In genomic region chr3:157370867-157371266, GRCh38 we compare ENCODE assay signal across 14 cellular contexts.
A peak's percentile ranks its signal among the peaks of the same experiment; 100 is the strongest.
DNase-seq lines count a peak whose midpoint lies in the region; ATAC-seq and TF ChIP-seq lines count a peak whose summit lies in the region.
"Had no signal": no experiment of that assay in that cellular context is flagged by ENCODE, and none has a peak within 500 bp of the region (broad histone marks: within the 10 kb centered on the region; RNA-seq: fewer than 3 reads in every experiment).

No MANE protein-coding gene starts in this region.

- H3K4me3 ChIP-seq in fibroblast of villous mesenchyme (ENCODE audit: low read depth, low read length): no peak overlapping the region
- H3K4me3 ChIP-seq in skeletal muscle cell (ENCODE audit: low read depth, low read length): no peak overlapping the region
- no peak overlapping the region for H3K4me3 ChIP-seq in heart right ventricle
- no peak overlapping the region for H3K4me3 ChIP-seq in right cardiac atrium (ENCODE audit: low read length)
- H3K4me3 ChIP-seq: A549; BLaER1 treated with 17β-estradiol and CSF1 and Interleukin-3, amounts not matched to agents 10 nM and 100 nM had no signal

- H3K36me3 ChIP-seq in heart right ventricle: no peaks in the 10 kb centered on the region
- H3K36me3 ChIP-seq: BLaER1 treated with 17β-estradiol and CSF1 and Interleukin-3, amounts not matched to agents 10 nM and 100 nM had no signal

- H3K27me3 Mint-ChIP-seq in activated CD4-positive, alpha-beta T cell treated with anti-CD3 and anti-CD28 coated beads for 36 hours: no peaks in the 10 kb centered on the region
- H3K27me3 Mint-ChIP-seq: CD4-positive, CD25-positive, alpha-beta regulatory T cell had no signal

- no peak overlapping the region for H3K27ac Mint-ChIP-seq in activated CD4-positive, alpha-beta T cell treated with anti-CD3 and anti-CD28 coated beads for 36 hours
- H3K27ac Mint-ChIP-seq: CD4-positive, CD25-positive, alpha-beta regulatory T cell had no signal

- H3K4me1 ChIP-seq in heart right ventricle (peaks cover 0 to 13% (median 6%) of the 10 kb centered on the region in 9 donors), right cardiac atrium (ENCODE audit: control insufficient read depth, insufficient read depth, low read length) (no peaks in the 10 kb centered on the region)
- H3K4me1 ChIP-seq: BLaER1 treated with 17β-estradiol and CSF1 and Interleukin-3, amounts not matched to agents 10 nM and 100 nM had no signal

- no peak overlapping the region for H3K4me3 Mint-ChIP-seq in activated CD4-positive, alpha-beta T cell treated with anti-CD3 and anti-CD28 coated beads for 36 hours
- H3K4me3 Mint-ChIP-seq: CD4-positive, CD25-positive, alpha-beta regulatory T cell had no signal

- intact Hi-C loops in heart right ventricle (cut with DNase I) (loop anchor here in 1 of 10 donors (10.0 kb wide), 1 partner anchor 166 kb away; no protein-coding TSS in a partner anchor), right cardiac atrium (cut with DNase I) (no loop called here)
- intact Hi-C loops in activated CD4-positive, alpha-beta T cell treated with anti-CD3 and anti-CD28 coated beads for 36 hours (cut with DNase I, micrococcal nuclease): no loop called here

- no peaks in the 10 kb centered on the region for H3K27me3 ChIP-seq in heart right ventricle
- no peaks in the 10 kb centered on the region for H3K27me3 ChIP-seq in right cardiac atrium (ENCODE audit: control insufficient read depth, insufficient read depth)
- H3K27me3 ChIP-seq: BLaER1 treated with 17β-estradiol and CSF1 and Interleukin-3, amounts not matched to agents 10 nM and 100 nM had no signal

- peak; percentile 56 for DNase-seq in EH (ENCODE audit: low read depth)
- peak; percentile 24 for DNase-seq in amniotic epithelial cell (ENCODE audit: low read depth)
- peak; percentile 36 for DNase-seq in fibroblast of villous mesenchyme (ENCODE audit: low read depth)
- peak; percentile 43 for DNase-seq in skeletal muscle cell (ENCODE audit: low read depth)
- no peak for DNase-seq in inferior parietal cortex (ENCODE audit: extremely low spot score)
- DNase-seq in heart right ventricle: no peak
- DNase-seq in activated CD4-positive, alpha-beta T cell treated with anti-CD3 and anti-CD28 coated beads for 36 hours: no peak
- no peak for DNase-seq in right cardiac atrium
- DNase-seq: CD4-positive, CD25-positive, alpha-beta regulatory T cell; DMS53 had no signal

- H3K27ac ChIP-seq in heart right ventricle (no peak overlapping the region), right cardiac atrium (ENCODE audit: low read length) (no peak overlapping the region)
- H3K27ac ChIP-seq: BLaER1 treated with 17β-estradiol and CSF1 and Interleukin-3, amounts not matched to agents 10 nM and 100 nM had no signal

- H3K9me3 ChIP-seq in heart right ventricle: no peaks in the 10 kb centered on the region
- no peaks in the 10 kb centered on the region for H3K9me3 ChIP-seq in right cardiac atrium (ENCODE audit: control insufficient read depth, low read length)
- H3K9me3 ChIP-seq: A549; BLaER1 treated with 17β-estradiol and CSF1 and Interleukin-3, amounts not matched to agents 10 nM and 100 nM had no signal

- TF ChIP-seq CTCF in fibroblast of villous mesenchyme (IDR thresholded peaks at IDR 0.05; ENCODE audit: insufficient read depth, low read depth, low read length): no peak
- no peak for TF ChIP-seq CTCF in heart right ventricle (IDR thresholded peaks at IDR 0.05)

- CTCF ChIA-PET in activated CD4-positive, alpha-beta T cell treated with anti-CD3 and anti-CD28 coated beads for 36 hours (lab: Charles Lee): no interaction called here

- H3K9me3 Mint-ChIP-seq in activated CD4-positive, alpha-beta T cell treated with anti-CD3 and anti-CD28 coated beads for 36 hours (ENCODE audit: low read depth): no peaks in the 10 kb centered on the region
- H3K9me3 Mint-ChIP-seq: CD4-positive, CD25-positive, alpha-beta regulatory T cell had no signal

- no peaks in the 10 kb centered on the region for H3K36me3 Mint-ChIP-seq in activated CD4-positive, alpha-beta T cell treated with anti-CD3 and anti-CD28 coated beads for 36 hours (ENCODE audit: low read depth)

- POLR2A ChIA-PET in activated CD4-positive, alpha-beta T cell treated with anti-CD3 and anti-CD28 coated beads for 36 hours (lab: Charles Lee): no interaction called here

- WGBS in heart right ventricle, 2 donors: 48 to 98% methylated on average over 2 of the region's 2 CpGs
- WGBS in right cardiac atrium: 95% methylated on average over 2 of the region's 2 CpGs

- no peaks in the 10 kb centered on the region for H3K4me1 Mint-ChIP-seq in activated CD4-positive, alpha-beta T cell treated with anti-CD3 and anti-CD28 coated beads for 36 hours
- H3K4me1 Mint-ChIP-seq: CD4-positive, CD25-positive, alpha-beta regulatory T cell had no signal

- ATAC-seq in heart right ventricle (no peak), right cardiac atrium (no peak)
- no peak for ATAC-seq in activated CD4-positive, alpha-beta T cell treated with anti-CD3 and anti-CD28 coated beads for 36 hours
- ATAC-seq: HCT116, HepG2 had no signal

Comparison
In these comparisons a context has a peak if more than half of its experiments do, and no peak if none do; other contexts are left out.
1. DNase-seq: peak in EH (single experiment), amniotic epithelial cell (single experiment), fibroblast of villous mesenchyme (single experiment) and skeletal muscle cell (single experiment); none in inferior parietal cortex (single experiment), heart right ventricle (0 of 2), activated CD4-positive, alpha-beta T cell treated with anti-CD3 and anti-CD28 coated beads for 36 hours (single experiment) and right cardiac atrium (0 of 3).